Comparison of ENCODE assay signal across 16 cellular contexts in the genomic region with DNA sequence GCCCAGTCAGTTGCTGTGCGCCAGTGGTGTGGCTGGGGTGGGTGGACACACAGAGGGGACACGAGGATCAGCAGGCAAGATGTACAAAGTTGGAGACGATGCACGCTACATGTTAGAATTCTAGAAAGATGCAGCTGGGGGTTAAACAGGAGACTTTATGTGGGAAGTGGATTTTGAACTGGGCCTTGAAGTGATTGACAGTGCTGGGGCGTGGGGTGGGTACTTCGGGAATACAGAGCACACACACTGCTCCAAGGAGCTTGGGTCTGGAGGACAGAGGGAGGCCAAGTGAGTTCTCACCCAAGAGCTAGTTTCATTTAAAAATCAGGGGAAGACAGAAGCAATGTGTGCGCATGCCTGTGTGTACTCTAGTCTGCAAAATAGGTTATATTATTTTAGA.
DNase-seq lines count a peak whose midpoint lies in the region; ATAC-seq and TF ChIP-seq lines count a peak whose summit lies in the region.
"Had no signal": no experiment of that assay in that cellular context is flagged by ENCODE, and none has a peak within 500 bp of the region (broad histone marks: within the 10 kb centered on the region; RNA-seq: fewer than 3 reads in every experiment).

No MANE protein-coding gene starts in this region.

- BruUV-seq in PC-9 (replicated peaks; lab: Mats Ljungman, UMichigan): no TSS peak

- no peaks in the 10 kb centered on the region for H3K79me2 ChIP-seq in PC-9 (ENCODE audit: low read depth)

- intact Hi-C loops in activated T-helper 2 cell treated with anti-CD3 and anti-CD28 coated beads, Interferon-gamma antibody, Interleukin-2, Interleukin-4, amounts not matched to agents 10 μg/mL and 5 μg/mL and 100 μg/mL, durations not matched to agents 14 hours and 24 hours and 36 hours (cut with micrococcal nuclease): no loop called here
- intact Hi-C loops in PC-9 (cut with micrococcal nuclease; ENCODE audit: unreplicated experiment): no loop called here

- no peak overlapping the region for H2AFZ ChIP-seq in PC-9

- H3K27ac ChIP-seq in PC-9: no peak overlapping the region

- no peak overlapping the region for H3K4me3 Mint-ChIP-seq in T-helper 2 cell treated with Interferon-gamma antibody and Interleukin-4, amounts not matched to agents 5 μg/mL and 100 μg/mL, for 36 hours
- no peak overlapping the region for H3K4me3 Mint-ChIP-seq in activated T-helper 2 cell treated with anti-CD3 and anti-CD28 coated beads, Interferon-gamma antibody, Interleukin-2, Interleukin-4, amounts not matched to agents 10 μg/mL and 5 μg/mL and 100 μg/mL, durations not matched to agents 14 hours and 24 hours and 36 hours (ENCODE audit: low read depth)
- H3K4me3 Mint-ChIP-seq in glutamatergic neuron (ENCODE audit: unreplicated experiment): no peak overlapping the region
- no peak overlapping the region for H3K4me3 Mint-ChIP-seq in stimulated activated effector memory CD8-positive, alpha-beta T cell treated with anti-CD3 and anti-CD28 coated beads, Interleukin-12 subunit alpha, Interleukin-12 subunit beta, amount 100 ng/mL, for 72 hours
- H3K4me3 Mint-ChIP-seq in activated T-cell treated with anti-CD3 and anti-CD28 coated beads, Interleukin-2, amount 50 U/mL, for 4 hours: no peak overlapping the region

- H3K27ac Mint-ChIP-seq in T-helper 2 cell treated with Interferon-gamma antibody and Interleukin-4, amounts not matched to agents 5 μg/mL and 100 μg/mL, for 36 hours: peak overlapping the region; percentile 55
- H3K27ac Mint-ChIP-seq in activated T-helper 2 cell treated with anti-CD3 and anti-CD28 coated beads, Interferon-gamma antibody, Interleukin-2, Interleukin-4, amounts not matched to agents 10 μg/mL and 5 μg/mL and 100 μg/mL, durations not matched to agents 14 hours and 24 hours and 36 hours: peak overlapping the region; percentile 34
- peak overlapping the region; percentile 22 for H3K27ac Mint-ChIP-seq in glutamatergic neuron (ENCODE audit: unreplicated experiment)
- H3K27ac Mint-ChIP-seq in stimulated activated effector memory CD8-positive, alpha-beta T cell treated with anti-CD3 and anti-CD28 coated beads, Interleukin-12 subunit alpha, Interleukin-12 subunit beta, amount 100 ng/mL, for 72 hours: peak overlapping the region; percentile 20

- no peaks in the 10 kb centered on the region for H3K9me2 ChIP-seq in PC-9 (ENCODE audit: insufficient read depth)

- POLR2A ChIA-PET in PC-9 (lab: Charles Lee; ENCODE audit: unreplicated experiment): no interaction called here

- no peak for DNase-seq in T-helper 2 cell treated with Interferon-gamma antibody and Interleukin-4, amounts not matched to agents 5 μg/mL and 100 μg/mL, for 36 hours (ENCODE audit: low spot score)
- DNase-seq in T-helper 2 cell: no peak
- no peak for DNase-seq in activated T-helper 2 cell treated with anti-CD3 and anti-CD28 coated beads, Interferon-gamma antibody, Interleukin-2, Interleukin-4, amounts not matched to agents 10 μg/mL and 5 μg/mL and 100 μg/mL, durations not matched to agents 14 hours and 24 hours and 36 hours (ENCODE audit: low spot score)
- DNase-seq in glutamatergic neuron: no peak
- no peak for DNase-seq in stimulated activated effector memory CD8-positive, alpha-beta T cell treated with anti-CD3 and anti-CD28 coated beads, Interleukin-12 subunit alpha, Interleukin-12 subunit beta, amount 100 ng/mL, for 72 hours (ENCODE audit: low spot score in 2 of 2)
- DNase-seq in activated T-cell treated with anti-CD3 and anti-CD28 coated beads, Interleukin-2, amount 50 U/mL, for 4 hours: no peak
- no peak for DNase-seq in PC-9
- DNase-seq in AG20443 (ENCODE audit: low spot score): no peak
- DNase-seq: 8988T, C1 segment of cervical spinal cord, Caco-2, NCI-H1417, NCI-H1930, NCI-H510A treated with DMSO at 0.1 percent for 48 hours, SHP77 treated with DMSO at 0.1 percent for 48 hours had no signal

- H3K36me3 Mint-ChIP-seq in T-helper 2 cell treated with Interferon-gamma antibody and Interleukin-4, amounts not matched to agents 5 μg/mL and 100 μg/mL, for 36 hours (ENCODE audit: low read depth): peaks cover 32% of the 10 kb centered on the region
- peaks cover 58% of the 10 kb centered on the region for H3K36me3 Mint-ChIP-seq in activated T-helper 2 cell treated with anti-CD3 and anti-CD28 coated beads, Interferon-gamma antibody, Interleukin-2, Interleukin-4, amounts not matched to agents 10 μg/mL and 5 μg/mL and 100 μg/mL, durations not matched to agents 14 hours and 24 hours and 36 hours (ENCODE audit: low read depth)
- no peaks in the 10 kb centered on the region for H3K36me3 Mint-ChIP-seq in glutamatergic neuron (ENCODE audit: unreplicated experiment)
- peaks cover 68% of the 10 kb centered on the region for H3K36me3 Mint-ChIP-seq in stimulated activated effector memory CD8-positive, alpha-beta T cell treated with anti-CD3 and anti-CD28 coated beads, Interleukin-12 subunit alpha, Interleukin-12 subunit beta, amount 100 ng/mL, for 72 hours
- H3K36me3 Mint-ChIP-seq in activated T-cell treated with anti-CD3 and anti-CD28 coated beads, Interleukin-2, amount 50 U/mL, for 4 hours (ENCODE audit: insufficient read depth): peaks cover 30% of the 10 kb centered on the region

- H3K4me1 ChIP-seq in PC-9 (replicated peaks; ENCODE audit: insufficient read depth): no peaks in the 10 kb centered on the region
- H3K4me1 ChIP-seq: Caco-2 had no signal

- no peak overlapping the region for H3K4me2 ChIP-seq in PC-9

- no peak for ATAC-seq in stimulated activated effector memory CD8-positive, alpha-beta T cell treated with anti-CD3 and anti-CD28 coated beads, Interleukin-12 subunit alpha, Interleukin-12 subunit beta, amount 100 ng/mL, for 72 hours
- no peak for ATAC-seq in activated T-cell treated with anti-CD3 and anti-CD28 coated beads, Interleukin-2, amount 50 U/mL, for 4 hours

- no peaks in the 10 kb centered on the region for H4K20me1 ChIP-seq in PC-9 (ENCODE audit: insufficient read depth)

- peaks cover 50% of the 10 kb centered on the region for H3K4me1 Mint-ChIP-seq in T-helper 2 cell treated with Interferon-gamma antibody and Interleukin-4, amounts not matched to agents 5 μg/mL and 100 μg/mL, for 36 hours (ENCODE audit: low read depth)
- H3K4me1 Mint-ChIP-seq in activated T-helper 2 cell treated with anti-CD3 and anti-CD28 coated beads, Interferon-gamma antibody, Interleukin-2, Interleukin-4, amounts not matched to agents 10 μg/mL and 5 μg/mL and 100 μg/mL, durations not matched to agents 14 hours and 24 hours and 36 hours (ENCODE audit: low read depth): peaks cover 69% of the 10 kb centered on the region
- H3K4me1 Mint-ChIP-seq in glutamatergic neuron (ENCODE audit: low read depth, unreplicated experiment): peaks cover 27% of the 10 kb centered on the region
- peaks cover 42% of the 10 kb centered on the region for H3K4me1 Mint-ChIP-seq in stimulated activated effector memory CD8-positive, alpha-beta T cell treated with anti-CD3 and anti-CD28 coated beads, Interleukin-12 subunit alpha, Interleukin-12 subunit beta, amount 100 ng/mL, for 72 hours
- H3K4me1 Mint-ChIP-seq in activated T-cell treated with anti-CD3 and anti-CD28 coated beads, Interleukin-2, amount 50 U/mL, for 4 hours (ENCODE audit: low read depth): peaks cover 36% of the 10 kb centered on the region

- CTCF ChIA-PET in PC-9 (lab: Charles Lee): interaction anchor here (1.0 kb wide), 1 partner anchor 558 kb away, joined by 4 read pairs; no protein-coding TSS in a partner anchor

- no peak overlapping the region for H3K4me3 ChIP-seq in PC-9
- H3K4me3 ChIP-seq: HAP-1 had no signal

- no peaks in the 10 kb centered on the region for H3K9me3 ChIP-seq in PC-9 (ENCODE audit: insufficient read depth, low read depth)
- H3K9me3 ChIP-seq: Caco-2, HAP-1 had no signal

- H3K9me3 Mint-ChIP-seq in T-helper 2 cell treated with Interferon-gamma antibody and Interleukin-4, amounts not matched to agents 5 μg/mL and 100 μg/mL, for 36 hours: no peaks in the 10 kb centered on the region
- H3K9me3 Mint-ChIP-seq in activated T-helper 2 cell treated with anti-CD3 and anti-CD28 coated beads, Interferon-gamma antibody, Interleukin-2, Interleukin-4, amounts not matched to agents 10 μg/mL and 5 μg/mL and 100 μg/mL, durations not matched to agents 14 hours and 24 hours and 36 hours: no peaks in the 10 kb centered on the region
- H3K9me3 Mint-ChIP-seq in glutamatergic neuron (ENCODE audit: unreplicated experiment): peaks cover 5% of the 10 kb centered on the region
- no peaks in the 10 kb centered on the region for H3K9me3 Mint-ChIP-seq in stimulated activated effector memory CD8-positive, alpha-beta T cell treated with anti-CD3 and anti-CD28 coated beads, Interleukin-12 subunit alpha, Interleukin-12 subunit beta, amount 100 ng/mL, for 72 hours
- H3K9me3 Mint-ChIP-seq in activated T-cell treated with anti-CD3 and anti-CD28 coated beads, Interleukin-2, amount 50 U/mL, for 4 hours: no peaks in the 10 kb centered on the region

- H3K36me3 ChIP-seq in PC-9 (ENCODE audit: low read depth): no peaks in the 10 kb centered on the region
- H3K36me3 ChIP-seq: HAP-1 had no signal

- H3F3A ChIP-seq in PC-9 (ENCODE audit: insufficient read depth, low read depth): no peaks in the 10 kb centered on the region

- no peak for TF ChIP-seq CTCF in glutamatergic neuron (IDR thresholded peaks at IDR 0.05; ENCODE audit: partially characterized antibody, unreplicated experiment)
- TF ChIP-seq CTCF in PC-9 (conservative IDR thresholded peaks at IDR 0.05): no peak

- H3K27me3 ChIP-seq in PC-9 (ENCODE audit: insufficient read depth, low read depth): no peaks in the 10 kb centered on the region

- H3K27me3 Mint-ChIP-seq in T-helper 2 cell treated with Interferon-gamma antibody and Interleukin-4, amounts not matched to agents 5 μg/mL and 100 μg/mL, for 36 hours (ENCODE audit: low read depth): no peaks in the 10 kb centered on the region
- no peaks in the 10 kb centered on the region for H3K27me3 Mint-ChIP-seq in activated T-helper 2 cell treated with anti-CD3 and anti-CD28 coated beads, Interferon-gamma antibody, Interleukin-2, Interleukin-4, amounts not matched to agents 10 μg/mL and 5 μg/mL and 100 μg/mL, durations not matched to agents 14 hours and 24 hours and 36 hours (ENCODE audit: low read depth)
- peaks cover 2% of the 10 kb centered on the region for H3K27me3 Mint-ChIP-seq in glutamatergic neuron (ENCODE audit: unreplicated experiment)
- H3K27me3 Mint-ChIP-seq in activated T-cell treated with anti-CD3 and anti-CD28 coated beads, Interleukin-2, amount 50 U/mL, for 4 hours (ENCODE audit: low read depth): no peaks in the 10 kb centered on the region
